In genomic region chr1:169550294-169550693, GRCh38 we compare ENCODE assay signal across 8 cellular contexts. TPM values are rescaled to one million over a fixed set of nuclear protein-coding genes. Genes with fewer than 3 reads are reported as not detected.
DNase-seq lines count a peak whose midpoint lies in the region; ATAC-seq, FAIRE-seq and TF ChIP-seq lines count a peak whose summit lies in the region.
"Had no signal": no experiment of that assay in that cellular context is flagged by ENCODE, and none has a peak within 500 bp of the region (broad histone marks: within the 10 kb centered on the region; RNA-seq: fewer than 3 reads in every experiment).

No MANE protein-coding gene starts in this region.

- H2AFZ ChIP-seq in HepG2 (ENCODE audit: low read length), result no peak overlapping the region

- TF ChIP-seq POLR2A in HepG2 (IDR thresholded peaks at IDR 0.05; ENCODE audit: insufficient read depth in 1 of 2, low read depth in 2 of 2, low read length in 2 of 2), result no peak

- no peak for FAIRE-seq in bronchial epithelial cell (lab: Jason Lieb, UNC)
- FAIRE-seq in HepG2 (lab: Jason Lieb, UNC), result no peak

- H3K4me3 ChIP-seq in bronchial epithelial cell (ENCODE audit: low read depth, low read length), result no peak overlapping the region
- no peak overlapping the region for H3K4me3 ChIP-seq in HepG2 (replicated peaks in 1 of 3; ENCODE audit: insufficient read depth in 1 of 3, low read depth in 2 of 3, low read length in 3 of 3)

- H3K4me1 ChIP-seq in HepG2 (ENCODE audit: insufficient read depth, low read length), result peaks cover 14% of the 10 kb centered on the region

- TF ChIP-seq RAD21 in HepG2 (CRISPR knock-in tag; IDR thresholded peaks at IDR 0.05), result peak; percentile 55; the same call in 1 of the 2 replicates

- intact Hi-C loops in HepG2 (cut with micrococcal nuclease; ENCODE audit: unreplicated experiment), result loop anchor here (1.0 kb wide), 3 partner anchors 36 to 259 kb away; partner anchors contain the start of gene F5

- in situ Hi-C loops in G401 (cut with HindIII; ENCODE audit: low sequenced_read_pairs) (no loop called here), HepG2 (cut with HindIII; ENCODE audit: extremely low pct_ligation_motif_present, low pct_unique_long_range_greater_than_20kb) (no loop called here)

- H3K27ac ChIP-seq in HepG2 (ENCODE audit: extremely low read length, insufficient read depth, low read length), result no peak overlapping the region

- H3K9ac ChIP-seq in HepG2 (ENCODE audit: insufficient read depth, low read depth, low read length), result no peak overlapping the region

- H3K9me3 ChIP-seq in HepG2 (ENCODE audit: low read length), result no peaks in the 10 kb centered on the region

- DNase-seq in G401 (ENCODE audit: low spot score) (peak; percentile 50), HEK293T (ENCODE audit: extremely low spot score) (peak; percentile 50), NCI-H510A treated with DMSO at 0.1 percent for 48 hours (lab: John Stamatoyannopoulos, UW) (peak; percentile 70), bronchial epithelial cell (ENCODE audit: low read depth) (peak; percentile 62), HepG2 (ENCODE audit: low spot score) (peak; percentile 58)
- DNase-seq: activated B cell treated with CpG ODN at 0.5 μM for 24 hours had no signal

- H3K36me3 ChIP-seq in bronchial epithelial cell (ENCODE audit: control insufficient read depth, insufficient read depth, low read length) (no peaks in the 10 kb centered on the region), HepG2 (replicated peaks in 1 of 2; ENCODE audit: control insufficient read depth in 1 of 2, insufficient read depth in 2 of 2, low read length in 2 of 2) (peaks cover 15 to 70% of the 10 kb centered on the region in 2 experiments)

- POLR2A ChIA-PET in HEK293T (lab: Yijun Ruan, JAX), result no interaction called here
- POLR2A ChIA-PET in HepG2 (lab: Yijun Ruan, JAX), result interaction anchor here (1.1 to 1.7 kb wide), 2 partner anchors 16 to 36 kb away, joined by 3 to 7 read pairs; partner anchors contain the start of gene F5

- CTCF ChIA-PET in HEK293T (lab: Yijun Ruan, JAX), result no interaction called here
- CTCF ChIA-PET in HepG2 (lab: Yijun Ruan, JAX; ENCODE audit: low intra/inter-chr PET ratio, low total read pairs), result interaction anchor here (0.7 to 1.7 kb wide), 3 partner anchors 39 to 259 kb away, joined by 4 to 15 read pairs (median 10); partner anchors contain the start of gene SELL

- H4K20me1 ChIP-seq in HepG2 (ENCODE audit: insufficient read depth, low read length), result peaks cover 7% of the 10 kb centered on the region; the same call in 1 of the 2 replicates

- H3K79me2 ChIP-seq in HepG2 (ENCODE audit: insufficient read depth, low read length), result no peaks in the 10 kb centered on the region

- WGBS in HepG2 (ENCODE audit: low lambda C conversion rate), result 44% methylated on average over 4 of the region's 4 CpGs

- peak; percentile 33 for TF ChIP-seq CTCF in bronchial epithelial cell (IDR thresholded peaks at IDR 0.05; ENCODE audit: insufficient read depth, low read length, severe bottlenecking)
- TF ChIP-seq CTCF in HepG2 (CRISPR knock-in tag; IDR thresholded peaks at IDR 0.05), result peak; percentile 58

- H3K27me3 ChIP-seq in bronchial epithelial cell (ENCODE audit: control insufficient read depth, insufficient read depth, low read length), result peaks cover 1% of the 10 kb centered on the region
- H3K27me3 ChIP-seq in HepG2 (ENCODE audit: control insufficient read depth in 1 of 2, insufficient read depth in 2 of 2, low read length in 2 of 2), result no peaks in the 10 kb centered on the region

- TF ChIP-seq EP300 in HepG2 (IDR thresholded peaks at IDR 0.05; ENCODE audit: low read depth in 2 of 2, low read length in 2 of 2) (no peak), HepG2 (CRISPR knock-in tag; IDR thresholded peaks at IDR 0.05; ENCODE audit: borderline replicate concordance) (no peak)

- no peak overlapping the region for H3K4me2 ChIP-seq in HepG2 (ENCODE audit: low read depth, low read length)

- no TSS peak for BruUV-seq in HepG2 (replicated peaks; lab: Mats Ljungman, UMichigan)

- ATAC-seq in HepG2 (peak; percentile 80), HG02798 (IDR thresholded peaks at IDR 0.05; ENCODE audit: poor library complexity, unreplicated experiment) (no peak), GM21515 (IDR thresholded peaks at IDR 0.05; ENCODE audit: unreplicated experiment) (no peak)

TF ChIP-seq in HEK293T, 16 proteins besides CTCF, POLR2A, EP300 and RAD21:
- TF ChIP-seq, protein P1, sequence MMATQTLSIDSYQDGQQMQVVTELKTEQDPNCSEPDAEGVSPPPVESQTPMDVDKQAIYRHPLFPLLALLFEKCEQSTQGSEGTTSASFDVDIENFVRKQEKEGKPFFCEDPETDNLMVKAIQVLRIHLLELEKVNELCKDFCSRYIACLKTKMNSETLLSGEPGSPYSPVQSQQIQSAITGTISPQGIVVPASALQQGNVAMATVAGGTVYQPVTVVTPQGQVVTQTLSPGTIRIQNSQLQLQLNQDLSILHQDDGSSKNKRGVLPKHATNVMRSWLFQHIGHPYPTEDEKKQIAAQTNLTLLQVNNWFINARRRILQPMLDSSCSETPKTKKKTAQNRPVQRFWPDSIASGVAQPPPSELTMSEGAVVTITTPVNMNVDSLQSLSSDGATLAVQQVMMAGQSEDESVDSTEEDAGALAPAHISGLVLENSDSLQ (IDR thresholded peaks at IDR 0.05), result no peak
- TF ChIP-seq NFRKB (IDR thresholded peaks at IDR 0.05), result no peak
- no peak for TF ChIP-seq LEF1 (IDR thresholded peaks at IDR 0.05; ENCODE audit: borderline replicate concordance)
- no peak for TF ChIP-seq ELF4 (IDR thresholded peaks at IDR 0.05)
- no peak for TF ChIP-seq ZNF384 (IDR thresholded peaks at IDR 0.05)
- no peak for TF ChIP-seq L3MBTL2 (conservative IDR thresholded peaks at IDR 0.05)
- TF ChIP-seq HDGF (IDR thresholded peaks at IDR 0.05; ENCODE audit: borderline replicate concordance), result no peak
- no peak for TF ChIP-seq TARDBP (IDR thresholded peaks at IDR 0.05)
- TF ChIP-seq SP1 (IDR thresholded peaks at IDR 0.05), result no peak
- TF ChIP-seq ARNT (IDR thresholded peaks at IDR 0.05), result no peak
- no peak for TF ChIP-seq SUZ12 (IDR thresholded peaks at IDR 0.05)
- TF ChIP-seq FOXK2 (IDR thresholded peaks at IDR 0.05), result no peak
- no peak for TF ChIP-seq BHLHE40 (IDR thresholded peaks at IDR 0.05; ENCODE audit: borderline replicate concordance)

TF ChIP-seq in HepG2, 621 proteins besides CTCF, POLR2A, EP300 and RAD21 (continues in another document):
- no peak for TF ChIP-seq JUN (CRISPR knock-in tag; IDR thresholded peaks at IDR 0.05)
- no peak for TF ChIP-seq ZNF160 (CRISPR knock-in tag; IDR thresholded peaks at IDR 0.05)
- TF ChIP-seq ARID3A (IDR thresholded peaks at IDR 0.05; ENCODE audit: low read depth, low read length), result peak; percentile 64; the same call in 1 of the 2 replicates
- TF ChIP-seq NFATC3 (CRISPR knock-in tag; IDR thresholded peaks at IDR 0.05), result no peak
- TF ChIP-seq ETV5 (CRISPR knock-in tag; IDR thresholded peaks at IDR 0.05; ENCODE audit: borderline replicate concordance), result no peak

RNA-seq across cellular contexts. Expression of gene F5, which starts 36.0 kb away (rescaled TPM):
- 0.06 and 0.10 TPM in 2 replicates for total RNA-seq in G401 (2014; rRNA removed; shearing (Covaris generic))
- total RNA-seq in bronchial epithelial cell, result not detected in 2 replicates
- total RNA-seq in HepG2 (2016; rRNA removed; fragmentation: Illumina TruSeq; extraction: Trizol), result 38.3 and 38.5 TPM in 2 replicates
- total RNA-seq in HepG2 (2016; cell fraction: cytosol; rRNA removed; fragmentation: Illumina TruSeq; extraction: Trizol; ENCODE audit: low read depth), result 6.6 and 9.4 TPM in 2 replicates
- 33.8 and 35.2 TPM in 2 replicates for total RNA-seq in HepG2 (2016; cell fraction: insoluble cytoplasmic fraction; rRNA removed; fragmentation: Illumina TruSeq; extraction: Trizol)
- total RNA-seq in HepG2 (2016; cell fraction: membrane; rRNA removed; fragmentation: Illumina TruSeq; extraction: Trizol), result 11.9 and 15.3 TPM in 2 replicates
- total RNA-seq in HepG2 (2016; cell fraction: nucleus; rRNA removed; fragmentation: Illumina TruSeq; extraction: Trizol), result 102 and 119 TPM in 2 replicates
- polyA plus RNA-seq in HepG2 (2011; rRNA removed), result 64.0 and 65.5 TPM in 2 replicates
- 20.1 and 37.4 TPM in 2 replicates for polyA plus RNA-seq in HepG2 (2011; cell fraction: cytosol; rRNA removed)
- polyA plus RNA-seq in HepG2 (2011; cell fraction: nucleus; rRNA removed), result 61.3 and 88.6 TPM in 2 replicates
- polyA plus RNA-seq in HepG2 (2012), result 145 and 175 TPM in 2 replicates
- 5.8 and 7.1 TPM in 2 replicates for polyA plus RNA-seq in HepG2 (2016; cell fraction: cytosol; fragmentation: Illumina TruSeq; extraction: Trizol; ENCODE audit: low read depth)
- polyA plus RNA-seq in HepG2 (2016; cell fraction: insoluble cytoplasmic fraction; fragmentation: Illumina TruSeq; extraction: Trizol; ENCODE audit: low read depth), result 50.8 and 58.7 TPM in 2 replicates
- 13.1 and 13.9 TPM in 2 replicates for polyA plus RNA-seq in HepG2 (2016; cell fraction: membrane; fragmentation: Illumina TruSeq; extraction: Trizol; ENCODE audit: low read depth)
- polyA plus RNA-seq in HepG2 (2016; cell fraction: nucleus; fragmentation: Illumina TruSeq; extraction: Trizol; ENCODE audit: insufficient read depth, low read depth), result 177 and 188 TPM in 2 replicates
- 0.02 and 35.4 TPM in 2 replicates for polyA minus RNA-seq in HepG2 (2011; rRNA and poly(A)+ RNA removed; ENCODE audit: low replicate concordance)
- 46.0 and 76.1 TPM in 2 replicates for polyA minus RNA-seq in HepG2 (2011; cell fraction: cytosol; rRNA and poly(A)+ RNA removed)
- 133 and 175 TPM in 2 replicates for polyA minus RNA-seq in HepG2 (2011; cell fraction: nucleus; rRNA and poly(A)+ RNA removed)
